ENCODE assay signal across 29 cellular contexts in genomic region chr6:168923171-168923570, GRCh38.
"Had no signal": no experiment of that assay in that cellular context is flagged by ENCODE, and none has a peak within 500 bp of the region (broad histone marks: within the 10 kb centered on the region; RNA-seq: fewer than 3 reads in every experiment).

No MANE protein-coding gene starts in this region.

- H3K4me3 ChIP-seq: ascending aorta, cardiac muscle cell had no signal

- H3K36me3 ChIP-seq: ascending aorta, cardiac muscle cell had no signal

- H3K27ac ChIP-seq: ascending aorta, cardiac muscle cell, VCaP had no signal

- DNase-seq: activated B cell treated with CpG ODN at 0.5 μM for 24 hours; activated CD4-positive, alpha-beta memory T cell treated with anti-CD3 and anti-CD28 coated beads for 36 hours; activated CD4-positive, alpha-beta T cell treated with anti-CD3 and anti-CD28 coated beads for 4 hours; activated CD4-positive, alpha-beta T cell treated with anti-CD3 and anti-CD28 coated beads, Interleukin-2, amount 10 ng/mL, durations not matched to agents 24 days and 14 days; activated CD4-positive, alpha-beta T cell treated with anti-CD3 and anti-CD28 coated beads, Interleukin-2, amount 50 U/mL, for 1 hour; activated CD4-positive, alpha-beta T cell treated with anti-CD3 and anti-CD28 coated beads, Interleukin-2, amount 50 U/mL, for 4 hours; activated CD4-positive, CD25-positive, alpha-beta regulatory T cell treated with anti-CD3 and anti-CD28 coated beads, Interleukin-2, amount 50 U/mL, for 72 hours; activated CD8-positive, alpha-beta memory T cell treated with anti-CD3 and anti-CD28 coated beads, Interleukin-2, amount 50 U/mL, for 4 hours; activated CD8-positive, alpha-beta T cell treated with anti-CD3 and anti-CD28 coated beads for 36 hours; activated effector memory CD4-positive, alpha-beta T cell treated with anti-CD3 and anti-CD28 coated beads, Interleukin-2, amount 50 U/mL, for 16 hours; activated gamma-delta T cell treated with Interleukin-2 at 50 U/mL for 16 hours; activated naive CD4-positive, alpha-beta T cell; activated naive CD4-positive, alpha-beta T cell treated with anti-CD3 and anti-CD28 coated beads for 36 hours; activated naive CD4-positive, alpha-beta T cell treated with anti-CD3 and anti-CD28 coated beads, Interleukin-2, amount 50 U/mL, for 16 hours; activated naive CD8-positive, alpha-beta T cell treated with anti-CD3 and anti-CD28 coated beads for 36 hours; activated T-cell treated with anti-CD3 and anti-CD28 coated beads for 4 hours; activated T-cell treated with anti-CD3 and anti-CD28 coated beads, Interleukin-2, amount 50 U/mL, for 1 hour; activated T-cell treated with anti-CD3 and anti-CD28 coated beads, Interleukin-2, amount 50 U/mL, for 4 hours; activated T-cell treated with anti-CD3 and anti-CD28 coated beads, Interleukin-2, amount 50 U/mL, for 72 hours; amygdala; anterior cingulate cortex; caudate nucleus; cerebellar nuclear complex; T-cell; T-helper 17 cell; T-helper 9 cell had no signal

- H3K4me1 ChIP-seq: ascending aorta had no signal

- H3K27me3 ChIP-seq: ascending aorta, cardiac muscle cell had no signal

- H3K9me3 ChIP-seq: ascending aorta had no signal
